Comparison of ENCODE assay signal across 20 cellular contexts in genomic region chr15:50107157-50107556, GRCh38. TPM values are rescaled to one million over a fixed set of nuclear protein-coding genes. Genes with fewer than 3 reads are reported as not detected.
DNase-seq lines count a peak whose midpoint lies in the region; ATAC-seq and TF ChIP-seq lines count a peak whose summit lies in the region.
"Had no signal": no experiment of that assay in that cellular context is flagged by ENCODE, and none has a peak within 500 bp of the region (broad histone marks: within the 10 kb centered on the region; RNA-seq: fewer than 3 reads in every experiment).

No MANE protein-coding gene starts in this region.

- no peaks in the 10 kb centered on the region for H3K9me3 ChIP-seq in CD4-positive, alpha-beta memory T cell (ENCODE audit: control insufficient read depth in 1 of 2, low read length in 2 of 2)
- H3K9me3 ChIP-seq: prostate gland, testis had no signal

- H3K27me3 ChIP-seq in CD4-positive, alpha-beta memory T cell (ENCODE audit: insufficient read depth, low read length) = no peaks in the 10 kb centered on the region
- H3K27me3 ChIP-seq: hepatocyte, testis had no signal

- H3K4me3 ChIP-seq in CD4-positive, alpha-beta memory T cell (ENCODE audit: low read length in 2 of 2) = no peak overlapping the region
- H3K4me3 ChIP-seq: hepatocyte, prostate gland, testis had no signal

- H3K4me3 Mint-ChIP-seq in activated T-cell treated with anti-CD3 and anti-CD28 coated beads, Interleukin-2, amount 50 U/mL, for 24 hours = no peak overlapping the region
- H3K4me3 Mint-ChIP-seq in activated CD4-positive, alpha-beta memory T cell treated with anti-CD3 and anti-CD28 coated beads for 36 hours = no peak overlapping the region
- H3K4me3 Mint-ChIP-seq in immature natural killer cell = peak overlapping the region; percentile 79 to 88 (median 87)
- no peak overlapping the region for H3K4me3 Mint-ChIP-seq in WTC11
- H3K4me3 Mint-ChIP-seq in CD4-positive, alpha-beta memory T cell = no peak overlapping the region
- H3K4me3 Mint-ChIP-seq: CD8-positive, alpha-beta T cell; endodermal cell had no signal

- H3K36me3 Mint-ChIP-seq in activated T-cell treated with anti-CD3 and anti-CD28 coated beads, Interleukin-2, amount 50 U/mL, for 24 hours (ENCODE audit: low read depth) = no peaks in the 10 kb centered on the region
- no peaks in the 10 kb centered on the region for H3K36me3 Mint-ChIP-seq in activated CD4-positive, alpha-beta memory T cell treated with anti-CD3 and anti-CD28 coated beads for 36 hours
- peaks cover 14 to 24% (median 16%) of the 10 kb centered on the region in 3 donors for H3K36me3 Mint-ChIP-seq in immature natural killer cell
- no peaks in the 10 kb centered on the region for H3K36me3 Mint-ChIP-seq in WTC11
- no peaks in the 10 kb centered on the region for H3K36me3 Mint-ChIP-seq in CD4-positive, alpha-beta memory T cell
- H3K36me3 Mint-ChIP-seq: CD8-positive, alpha-beta T cell had no signal

- POLR2A ChIA-PET in activated CD4-positive, alpha-beta memory T cell treated with anti-CD3 and anti-CD28 coated beads for 36 hours (lab: Charles Lee) = no interaction called here
- POLR2A ChIA-PET in WTC11 (lab: Charles Lee) = no interaction called here
- POLR2A ChIA-PET in CD4-positive, alpha-beta memory T cell (lab: Charles Lee; ENCODE audit: partially characterized antibody) = no interaction called here

- H3K27ac Mint-ChIP-seq in activated T-cell treated with anti-CD3 and anti-CD28 coated beads, Interleukin-2, amount 50 U/mL, for 24 hours = peak overlapping the region; percentile 69
- peak overlapping the region; percentile 43 for H3K27ac Mint-ChIP-seq in activated CD4-positive, alpha-beta memory T cell treated with anti-CD3 and anti-CD28 coated beads for 36 hours
- H3K27ac Mint-ChIP-seq in immature natural killer cell = peak overlapping the region; percentile 82 to 97 (median 90)
- no peak overlapping the region for H3K27ac Mint-ChIP-seq in WTC11
- H3K27ac Mint-ChIP-seq in CD4-positive, alpha-beta memory T cell = no peak overlapping the region
- H3K27ac Mint-ChIP-seq: CD8-positive, alpha-beta T cell; endodermal cell had no signal

- H3K4me1 ChIP-seq in CD4-positive, alpha-beta memory T cell (ENCODE audit: insufficient read depth, low read length) = peaks cover 16% of the 10 kb centered on the region
- H3K4me1 ChIP-seq: prostate gland had no signal

- H3K9me3 Mint-ChIP-seq in activated T-cell treated with anti-CD3 and anti-CD28 coated beads, Interleukin-2, amount 50 U/mL, for 24 hours = no peaks in the 10 kb centered on the region
- H3K9me3 Mint-ChIP-seq in activated CD4-positive, alpha-beta memory T cell treated with anti-CD3 and anti-CD28 coated beads for 36 hours = no peaks in the 10 kb centered on the region
- H3K9me3 Mint-ChIP-seq in immature natural killer cell (no peaks in the 10 kb centered on the region), WTC11 (no peaks in the 10 kb centered on the region)
- peaks cover 0 to 2% (median 0%) of the 10 kb centered on the region in 8 donors for H3K9me3 Mint-ChIP-seq in CD4-positive, alpha-beta memory T cell
- H3K9me3 Mint-ChIP-seq: CD8-positive, alpha-beta T cell; endodermal cell had no signal

- peaks cover 40% of the 10 kb centered on the region for H3K4me1 Mint-ChIP-seq in activated T-cell treated with anti-CD3 and anti-CD28 coated beads, Interleukin-2, amount 50 U/mL, for 24 hours (ENCODE audit: low read depth)
- H3K4me1 Mint-ChIP-seq in activated CD4-positive, alpha-beta memory T cell treated with anti-CD3 and anti-CD28 coated beads for 36 hours (ENCODE audit: low read depth) = peaks cover 23% of the 10 kb centered on the region
- peaks cover 90 to 99% of the 10 kb centered on the region in 2 donors for H3K4me1 Mint-ChIP-seq in immature natural killer cell
- no peaks in the 10 kb centered on the region for H3K4me1 Mint-ChIP-seq in WTC11
- peaks cover 13 to 31% (median 19%) of the 10 kb centered on the region in 4 donors for H3K4me1 Mint-ChIP-seq in CD4-positive, alpha-beta memory T cell
- H3K4me1 Mint-ChIP-seq: endodermal cell had no signal

- H3K27me3 Mint-ChIP-seq in activated T-cell treated with anti-CD3 and anti-CD28 coated beads, Interleukin-2, amount 50 U/mL, for 24 hours = peaks cover 6% of the 10 kb centered on the region
- peaks cover 2% of the 10 kb centered on the region for H3K27me3 Mint-ChIP-seq in activated CD4-positive, alpha-beta memory T cell treated with anti-CD3 and anti-CD28 coated beads for 36 hours
- H3K27me3 Mint-ChIP-seq in immature natural killer cell (ENCODE audit: low read depth in 3 of 3) (peaks cover 0 to 4% (median 0%) of the 10 kb centered on the region in 3 donors), WTC11 (ENCODE audit: low read depth) (no peaks in the 10 kb centered on the region)
- peaks cover 2 to 4% of the 10 kb centered on the region in 2 donors for H3K27me3 Mint-ChIP-seq in CD4-positive, alpha-beta memory T cell

- ATAC-seq in WTC11 = no peak
- ATAC-seq: CD8-positive, alpha-beta T cell had no signal

- intact Hi-C loops in activated CD4-positive, alpha-beta memory T cell treated with anti-CD3 and anti-CD28 coated beads for 36 hours (cut with micrococcal nuclease) = loop anchor here (1.0 to 2.0 kb wide), 3 partner anchors 28 to 154 kb away; no protein-coding TSS in a partner anchor
- intact Hi-C loops in CD4-positive, alpha-beta memory T cell (cut with micrococcal nuclease) = no loop called here

- DNase-seq in activated T-cell treated with anti-CD3 and anti-CD28 coated beads, Interleukin-2, amount 50 U/mL, for 24 hours = no peak
- no peak for DNase-seq in activated T-cell treated with anti-CD3 and anti-CD28 coated beads, Interleukin-2, amount 50 U/mL, for 48 hours
- DNase-seq in activated CD4-positive, alpha-beta memory T cell treated with anti-CD3 and anti-CD28 coated beads for 36 hours = no peak
- DNase-seq in immature natural killer cell (peak; percentile 19 to 55 (median 40)), C1 segment of cervical spinal cord (lab: John Stamatoyannopoulos, UW) (no peak), WTC11 (ENCODE audit: low spot score) (no peak)
- DNase-seq in stimulated activated CD4-positive, alpha-beta T cell treated with anti-CD3 and anti-CD28 coated beads, Interleukin-4, amount 100 ng/mL, for 24 hours = no peak
- no peak for DNase-seq in CD4-positive, alpha-beta memory T cell
- DNase-seq: CD8-positive, alpha-beta T cell; endodermal cell; mammary epithelial cell; NCI-H1092 treated with DMSO at 0.1 percent for 48 hours; NCI-H2081 treated with DMSO at 0.1 percent for 48 hours; NCI-H524; small intestine; stimulated activated CD8-positive, alpha-beta memory T cell treated with anti-CD3 and anti-CD28 coated beads, Interleukin-4, amount 100 ng/mL, for 48 hours; testis had no signal

- CTCF ChIA-PET in activated CD4-positive, alpha-beta memory T cell treated with anti-CD3 and anti-CD28 coated beads for 36 hours (lab: Charles Lee) = interaction anchor here (1.1 kb wide), 1 partner anchor 28 kb away, joined by 3 read pairs; no protein-coding TSS in a partner anchor
- CTCF ChIA-PET in WTC11 (lab: Charles Lee) = no interaction called here
- CTCF ChIA-PET in CD4-positive, alpha-beta memory T cell (lab: Charles Lee; ENCODE audit: partially characterized antibody) = no interaction called here

- no peaks in the 10 kb centered on the region for H3K36me3 ChIP-seq in CD4-positive, alpha-beta memory T cell (ENCODE audit: insufficient read depth, low read length)
- H3K36me3 ChIP-seq: prostate gland had no signal

- TF ChIP-seq CTCF in WTC11 (IDR thresholded peaks at IDR 0.05) = no peak

- no peak overlapping the region for H3K27ac ChIP-seq in CD4-positive, alpha-beta memory T cell (ENCODE audit: low read depth, low read length)
- H3K27ac ChIP-seq: hepatocyte, prostate gland, testis had no signal

TF ChIP-seq in WTC11, 78 proteins besides CTCF, POLR2A, EP300 and RAD21 (continues in another document):
- no peak for TF ChIP-seq CDX4 (CRISPR knock-in tag; IDR thresholded peaks at IDR 0.05; ENCODE audit: borderline replicate concordance)
- no peak for TF ChIP-seq ATF2 (CRISPR knock-in tag; IDR thresholded peaks at IDR 0.05; ENCODE audit: borderline replicate concordance, low read depth)
- no peak for TF ChIP-seq ZNF423 (CRISPR knock-in tag; IDR thresholded peaks at IDR 0.05)
- TF ChIP-seq CREB1 (CRISPR knock-in tag; IDR thresholded peaks at IDR 0.05) = no peak

RNA-seq across cellular contexts. Expression of gene ATP8B4, which starts 11.9 kb away (rescaled TPM):
- total RNA-seq in activated CD4-positive, alpha-beta memory T cell treated with anti-CD3 and anti-CD28 coated beads for 36 hours = 1 to 10 TPM; 2.7 to 4.2 TPM
- 10 to 100 TPM; 10.8 to 22.7 (median 18.5) TPM for polyA plus RNA-seq in immature natural killer cell
- 0.23 to 0.37 TPM (median 0.27 TPM) in 3 replicates for total RNA-seq in WTC11 (2021)
- total RNA-seq in CD4-positive, alpha-beta memory T cell = under 1 TPM; 0.44 to 0.67 TPM
- polyA plus RNA-seq in CD4-positive, alpha-beta memory T cell = under 1 TPM in 1 of 2 donors, not detected in 1; 0.11 TPM
- polyA plus RNA-seq: mammary epithelial cell; naive thymus-derived CD4-positive, alpha-beta T cell had no signal

Comparison
In these comparisons a context has a peak if more than half of its experiments do, and no peak if none do; other contexts are left out.
1. DNase-seq: peak in immature natural killer cell (3 of 3); none in activated T-cell treated with anti-CD3 and anti-CD28 coated beads, Interleukin-2, amount 50 U/mL, for 24 hours (single experiment), activated T-cell treated with anti-CD3 and anti-CD28 coated beads, Interleukin-2, amount 50 U/mL, for 48 hours (0 of 2), activated CD4-positive, alpha-beta memory T cell treated with anti-CD3 and anti-CD28 coated beads for 36 hours (single experiment), C1 segment of cervical spinal cord (0 of 14), WTC11 (single experiment), stimulated activated CD4-positive, alpha-beta T cell treated with anti-CD3 and anti-CD28 coated beads, Interleukin-4, amount 100 ng/mL, for 24 hours (single experiment) and CD4-positive, alpha-beta memory T cell (0 of 5).
2. H3K27ac Mint-ChIP-seq: peak in activated T-cell treated with anti-CD3 and anti-CD28 coated beads, Interleukin-2, amount 50 U/mL, for 24 hours (single experiment), activated CD4-positive, alpha-beta memory T cell treated with anti-CD3 and anti-CD28 coated beads for 36 hours (single experiment) and immature natural killer cell (6 of 6); none in WTC11 (single experiment) and CD4-positive, alpha-beta memory T cell (0 of 7).
3. H3K4me3 Mint-ChIP-seq: peak in immature natural killer cell (5 of 5); none in activated T-cell treated with anti-CD3 and anti-CD28 coated beads, Interleukin-2, amount 50 U/mL, for 24 hours (single experiment), activated CD4-positive, alpha-beta memory T cell treated with anti-CD3 and anti-CD28 coated beads for 36 hours (single experiment), WTC11 (single experiment) and CD4-positive, alpha-beta memory T cell (0 of 8).